In genomic region chrX:150848914-150849365, GRCh38 we compare ENCODE assay signal across 8 cellular contexts. TPM values are rescaled to one million over a fixed set of nuclear protein-coding genes. Genes with fewer than 3 reads are reported as not detected.
A peak's percentile ranks its signal among the peaks of the same experiment; 100 is the strongest.
DNase-seq lines count a peak whose midpoint lies in the region; ATAC-seq, FAIRE-seq and TF ChIP-seq lines count a peak whose summit lies in the region.

No MANE protein-coding gene starts in this region.

- H3K9ac ChIP-seq in kidney (ENCODE audit: low read length in 2 of 2), result no peak overlapping the region

- peak overlapping the region in 3 of 4 donors; percentile 19 to 78 (median 72) for H3K27ac ChIP-seq in body of pancreas
- peak overlapping the region in 4 of 5 donors; percentile 14 to 66 (median 41) for H3K27ac ChIP-seq in stomach
- H3K27ac ChIP-seq in kidney (ENCODE audit: low read depth in 2 of 2, low read length in 2 of 2), result no peak overlapping the region

- H3K36me3 ChIP-seq in body of pancreas (replicated peaks in 1 of 2; ENCODE audit: insufficient read depth in 1 of 2, low read depth in 2 of 2) (no peaks in the 10 kb centered on the region), stomach (no peaks in the 10 kb centered on the region), kidney (ENCODE audit: control insufficient read depth in 1 of 2, insufficient read depth in 2 of 2, low read length in 2 of 2) (no peaks in the 10 kb centered on the region)

- DNase-seq in NOMO-1 treated with DMSO at 0.1 percent for 48 hours (lab: John Stamatoyannopoulos, UW; ENCODE audit: unreplicated experiment), result peak; percentile 27
- DNase-seq in NOMO-1 treated with dmso at 0.1 percent for 144 hours (lab: John Stamatoyannopoulos, UW; ENCODE audit: unreplicated experiment), result no peak
- DNase-seq in NCI-H2107 (lab: John Stamatoyannopoulos, UW), result peak; percentile 9
- DNase-seq in body of pancreas, result peak; percentile 73 to 88 (median 78)
- peak; percentile 72 for DNase-seq in stomach
- no peak for DNase-seq in kidney
- DNase-seq in T-helper 9 cell, result no peak
- no peak for DNase-seq in stimulated activated CD4-positive, alpha-beta T cell treated with anti-CD3 and anti-CD28 coated beads, Interleukin-4, amount 100 ng/mL, for 24 hours

- TF ChIP-seq POLR2A in body of pancreas (IDR thresholded peaks at IDR 0.05) (no peak), stomach (IDR thresholded peaks at IDR 0.05) (no peak)

- TF ChIP-seq EP300 in stomach (IDR thresholded peaks at IDR 0.05), result no peak

- H3K9me3 ChIP-seq in body of pancreas (no peaks in the 10 kb centered on the region), stomach (no peaks in the 10 kb centered on the region), kidney (ENCODE audit: control insufficient read depth in 1 of 2, low read length in 2 of 2) (no peaks in the 10 kb centered on the region)

- intact Hi-C loops in body of pancreas (cut with DNase I), result no loop called here
- intact Hi-C loops in stomach (cut with DNase I; ENCODE audit: low total_unique reads), result no loop called here
- intact Hi-C loops in kidney (cut with DNase I), result no loop called here

- no peak for FAIRE-seq in kidney (lab: Jason Lieb, UNC)

- no peak overlapping the region for H3K4me3 ChIP-seq in body of pancreas
- H3K4me3 ChIP-seq in stomach, result no peak overlapping the region
- H3K4me3 ChIP-seq in kidney (ENCODE audit: low read length in 2 of 2), result no peak overlapping the region

- WGBS in body of pancreas, 2 donors, result 23 to 60% methylated on average over 7 to 9 of the region's 9 CpGs
- WGBS in stomach, 5 donors, result 21 to 54% (median 47%) methylated on average over 7 to 9 of the region's 9 CpGs

- TF ChIP-seq CTCF in body of pancreas (IDR thresholded peaks at IDR 0.05), result no peak
- no peak for TF ChIP-seq CTCF in stomach (IDR thresholded peaks at IDR 0.05)
- TF ChIP-seq CTCF in kidney (IDR thresholded peaks at IDR 0.05; ENCODE audit: borderline replicate concordance, extremely low read depth, insufficient read depth), result no peak

- H3K27me3 ChIP-seq in body of pancreas (no peaks in the 10 kb centered on the region), stomach (no peaks in the 10 kb centered on the region)

- peaks cover 19% of the 10 kb centered on the region for H3K4me1 ChIP-seq in body of pancreas
- H3K4me1 ChIP-seq in stomach, result peaks cover 0 to 9% (median 2%) of the 10 kb centered on the region in 4 donors
- peaks cover 0 to 3% of the 10 kb centered on the region in 2 donors for H3K4me1 ChIP-seq in kidney (ENCODE audit: control insufficient read depth in 1 of 2, insufficient read depth in 1 of 2, low read depth in 1 of 2, low read length in 2 of 2)

- ATAC-seq in body of pancreas, result peak; percentile 98

RNA-seq across cellular contexts. Expression of gene CD99L2, which starts 49.5 kb away (rescaled TPM):
- total RNA-seq in body of pancreas (10 to 100 TPM; 22.1 to 28.7 TPM), stomach (10 to 100 TPM in 4 of 5 donors, 1 to 10 TPM in 1; 3.5 to 40.6 (median 21.4) TPM), kidney (38.0 TPM)
- polyA plus RNA-seq in stomach (10 to 100 TPM in 1 of 3 donors, 1 to 10 TPM in 2; 7.0 to 10.1 (median 7.3) TPM), kidney (ENCODE audit: insufficient read depth, low read depth, low replicate concordance) (30.9 TPM)

Comparison
In these comparisons a context has a peak if more than half of its experiments do, and no peak if none do; other contexts are left out.
1. DNase-seq: peak in NOMO-1 treated with DMSO at 0.1 percent for 48 hours (single experiment), NCI-H2107 (single experiment), body of pancreas (4 of 4) and stomach (single experiment); none in NOMO-1 treated with dmso at 0.1 percent for 144 hours (single experiment), kidney (single experiment), T-helper 9 cell (single experiment) and stimulated activated CD4-positive, alpha-beta T cell treated with anti-CD3 and anti-CD28 coated beads, Interleukin-4, amount 100 ng/mL, for 24 hours (single experiment).
2. H3K27ac ChIP-seq: peak in body of pancreas (3 of 4) and stomach (4 of 5); none in kidney (0 of 2).